In genomic region chr2:70785137-70785911, GRCh38 we compare ENCODE assay signal across 1 cellular context.
TF ChIP-seq lines count a peak whose summit lies in the region.

No MANE protein-coding gene starts in this region.

TF ChIP-seq in K562, 482 proteins besides CTCF, POLR2A, EP300 and RAD21 (continued from another document and continues in another):
- TF ChIP-seq, protein P1, sequence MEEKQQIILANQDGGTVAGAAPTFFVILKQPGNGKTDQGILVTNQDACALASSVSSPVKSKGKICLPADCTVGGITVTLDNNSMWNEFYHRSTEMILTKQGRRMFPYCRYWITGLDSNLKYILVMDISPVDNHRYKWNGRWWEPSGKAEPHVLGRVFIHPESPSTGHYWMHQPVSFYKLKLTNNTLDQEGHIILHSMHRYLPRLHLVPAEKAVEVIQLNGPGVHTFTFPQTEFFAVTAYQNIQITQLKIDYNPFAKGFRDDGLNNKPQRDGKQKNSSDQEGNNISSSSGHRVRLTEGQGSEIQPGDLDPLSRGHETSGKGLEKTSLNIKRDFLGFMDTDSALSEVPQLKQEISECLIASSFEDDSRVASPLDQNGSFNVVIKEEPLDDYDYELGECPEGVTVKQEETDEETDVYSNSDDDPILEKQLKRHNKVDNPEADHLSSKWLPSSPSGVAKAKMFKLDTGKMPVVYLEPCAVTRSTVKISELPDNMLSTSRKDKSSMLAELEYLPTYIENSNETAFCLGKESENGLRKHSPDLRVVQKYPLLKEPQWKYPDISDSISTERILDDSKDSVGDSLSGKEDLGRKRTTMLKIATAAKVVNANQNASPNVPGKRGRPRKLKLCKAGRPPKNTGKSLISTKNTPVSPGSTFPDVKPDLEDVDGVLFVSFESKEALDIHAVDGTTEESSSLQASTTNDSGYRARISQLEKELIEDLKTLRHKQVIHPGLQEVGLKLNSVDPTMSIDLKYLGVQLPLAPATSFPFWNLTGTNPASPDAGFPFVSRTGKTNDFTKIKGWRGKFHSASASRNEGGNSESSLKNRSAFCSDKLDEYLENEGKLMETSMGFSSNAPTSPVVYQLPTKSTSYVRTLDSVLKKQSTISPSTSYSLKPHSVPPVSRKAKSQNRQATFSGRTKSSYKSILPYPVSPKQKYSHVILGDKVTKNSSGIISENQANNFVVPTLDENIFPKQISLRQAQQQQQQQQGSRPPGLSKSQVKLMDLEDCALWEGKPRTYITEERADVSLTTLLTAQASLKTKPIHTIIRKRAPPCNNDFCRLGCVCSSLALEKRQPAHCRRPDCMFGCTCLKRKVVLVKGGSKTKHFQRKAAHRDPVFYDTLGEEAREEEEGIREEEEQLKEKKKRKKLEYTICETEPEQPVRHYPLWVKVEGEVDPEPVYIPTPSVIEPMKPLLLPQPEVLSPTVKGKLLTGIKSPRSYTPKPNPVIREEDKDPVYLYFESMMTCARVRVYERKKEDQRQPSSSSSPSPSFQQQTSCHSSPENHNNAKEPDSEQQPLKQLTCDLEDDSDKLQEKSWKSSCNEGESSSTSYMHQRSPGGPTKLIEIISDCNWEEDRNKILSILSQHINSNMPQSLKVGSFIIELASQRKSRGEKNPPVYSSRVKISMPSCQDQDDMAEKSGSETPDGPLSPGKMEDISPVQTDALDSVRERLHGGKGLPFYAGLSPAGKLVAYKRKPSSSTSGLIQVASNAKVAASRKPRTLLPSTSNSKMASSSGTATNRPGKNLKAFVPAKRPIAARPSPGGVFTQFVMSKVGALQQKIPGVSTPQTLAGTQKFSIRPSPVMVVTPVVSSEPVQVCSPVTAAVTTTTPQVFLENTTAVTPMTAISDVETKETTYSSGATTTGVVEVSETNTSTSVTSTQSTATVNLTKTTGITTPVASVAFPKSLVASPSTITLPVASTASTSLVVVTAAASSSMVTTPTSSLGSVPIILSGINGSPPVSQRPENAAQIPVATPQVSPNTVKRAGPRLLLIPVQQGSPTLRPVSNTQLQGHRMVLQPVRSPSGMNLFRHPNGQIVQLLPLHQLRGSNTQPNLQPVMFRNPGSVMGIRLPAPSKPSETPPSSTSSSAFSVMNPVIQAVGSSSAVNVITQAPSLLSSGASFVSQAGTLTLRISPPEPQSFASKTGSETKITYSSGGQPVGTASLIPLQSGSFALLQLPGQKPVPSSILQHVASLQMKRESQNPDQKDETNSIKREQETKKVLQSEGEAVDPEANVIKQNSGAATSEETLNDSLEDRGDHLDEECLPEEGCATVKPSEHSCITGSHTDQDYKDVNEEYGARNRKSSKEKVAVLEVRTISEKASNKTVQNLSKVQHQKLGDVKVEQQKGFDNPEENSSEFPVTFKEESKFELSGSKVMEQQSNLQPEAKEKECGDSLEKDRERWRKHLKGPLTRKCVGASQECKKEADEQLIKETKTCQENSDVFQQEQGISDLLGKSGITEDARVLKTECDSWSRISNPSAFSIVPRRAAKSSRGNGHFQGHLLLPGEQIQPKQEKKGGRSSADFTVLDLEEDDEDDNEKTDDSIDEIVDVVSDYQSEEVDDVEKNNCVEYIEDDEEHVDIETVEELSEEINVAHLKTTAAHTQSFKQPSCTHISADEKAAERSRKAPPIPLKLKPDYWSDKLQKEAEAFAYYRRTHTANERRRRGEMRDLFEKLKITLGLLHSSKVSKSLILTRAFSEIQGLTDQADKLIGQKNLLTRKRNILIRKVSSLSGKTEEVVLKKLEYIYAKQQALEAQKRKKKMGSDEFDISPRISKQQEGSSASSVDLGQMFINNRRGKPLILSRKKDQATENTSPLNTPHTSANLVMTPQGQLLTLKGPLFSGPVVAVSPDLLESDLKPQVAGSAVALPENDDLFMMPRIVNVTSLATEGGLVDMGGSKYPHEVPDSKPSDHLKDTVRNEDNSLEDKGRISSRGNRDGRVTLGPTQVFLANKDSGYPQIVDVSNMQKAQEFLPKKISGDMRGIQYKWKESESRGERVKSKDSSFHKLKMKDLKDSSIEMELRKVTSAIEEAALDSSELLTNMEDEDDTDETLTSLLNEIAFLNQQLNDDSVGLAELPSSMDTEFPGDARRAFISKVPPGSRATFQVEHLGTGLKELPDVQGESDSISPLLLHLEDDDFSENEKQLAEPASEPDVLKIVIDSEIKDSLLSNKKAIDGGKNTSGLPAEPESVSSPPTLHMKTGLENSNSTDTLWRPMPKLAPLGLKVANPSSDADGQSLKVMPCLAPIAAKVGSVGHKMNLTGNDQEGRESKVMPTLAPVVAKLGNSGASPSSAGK (IDR thresholded peaks at IDR 0.05): peak; percentile 38; the same call in 1 of the 2 replicates
- TF ChIP-seq, protein P2, sequence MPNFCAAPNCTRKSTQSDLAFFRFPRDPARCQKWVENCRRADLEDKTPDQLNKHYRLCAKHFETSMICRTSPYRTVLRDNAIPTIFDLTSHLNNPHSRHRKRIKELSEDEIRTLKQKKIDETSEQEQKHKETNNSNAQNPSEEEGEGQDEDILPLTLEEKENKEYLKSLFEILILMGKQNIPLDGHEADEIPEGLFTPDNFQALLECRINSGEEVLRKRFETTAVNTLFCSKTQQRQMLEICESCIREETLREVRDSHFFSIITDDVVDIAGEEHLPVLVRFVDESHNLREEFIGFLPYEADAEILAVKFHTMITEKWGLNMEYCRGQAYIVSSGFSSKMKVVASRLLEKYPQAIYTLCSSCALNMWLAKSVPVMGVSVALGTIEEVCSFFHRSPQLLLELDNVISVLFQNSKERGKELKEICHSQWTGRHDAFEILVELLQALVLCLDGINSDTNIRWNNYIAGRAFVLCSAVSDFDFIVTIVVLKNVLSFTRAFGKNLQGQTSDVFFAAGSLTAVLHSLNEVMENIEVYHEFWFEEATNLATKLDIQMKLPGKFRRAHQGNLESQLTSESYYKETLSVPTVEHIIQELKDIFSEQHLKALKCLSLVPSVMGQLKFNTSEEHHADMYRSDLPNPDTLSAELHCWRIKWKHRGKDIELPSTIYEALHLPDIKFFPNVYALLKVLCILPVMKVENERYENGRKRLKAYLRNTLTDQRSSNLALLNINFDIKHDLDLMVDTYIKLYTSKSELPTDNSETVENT (CRISPR knock-in tag; IDR thresholded peaks at IDR 0.05): no peak
- TF ChIP-seq XRCC4 (IDR thresholded peaks at IDR 0.05; ENCODE audit: extremely low read depth, insufficient read depth, insufficient read length) (no peak), ZNF79 (CRISPR knock-in tag; IDR thresholded peaks at IDR 0.05; ENCODE audit: low read depth) (no peak), STAT5A (IDR thresholded peaks at IDR 0.05; ENCODE audit: borderline replicate concordance, low read length) (no peak), MCM3 (IDR thresholded peaks at IDR 0.05) (no peak), CCAR2 (IDR thresholded peaks at IDR 0.05; ENCODE audit: low read depth, low read length) (no peak), ZBED1 (IDR thresholded peaks at IDR 0.05) (no peak), NFATC3 (IDR thresholded peaks at IDR 0.05) (no peak), SMARCE1 (IDR thresholded peaks at IDR 0.05) (peak; percentile 37; the same call in 1 of the 2 replicates), THRA (IDR thresholded peaks at IDR 0.05) (no peak), DACH1 (IDR thresholded peaks at IDR 0.05; ENCODE audit: partially characterized antibody) (peak; percentile 84), SAFB2 (IDR thresholded peaks at IDR 0.05; ENCODE audit: borderline replicate concordance, low read depth, low read length, severe bottlenecking) (no peak), ARID1B (IDR thresholded peaks at IDR 0.05) (peak; percentile 73), ZNF655 (CRISPR knock-in tag; IDR thresholded peaks at IDR 0.05) (no peak), RBM39 (optimal IDR thresholded peaks at IDR 0.05; ENCODE audit: low read depth, low read length) (no peak), ILK (tag; IDR thresholded peaks at IDR 0.05; ENCODE audit: borderline replicate concordance, low read depth) (no peak), CCNT2 (IDR thresholded peaks at IDR 0.05; ENCODE audit: borderline replicate concordance, extremely low read depth, insufficient read length, low read depth, low read length) (peak; percentile 21), ZNF384 (IDR thresholded peaks at IDR 0.05; ENCODE audit: low read depth, low read length) (peak; percentile 54; the same call in 1 of the 2 replicates), SNRNP70 (optimal IDR thresholded peaks at IDR 0.05; ENCODE audit: low read depth, low read length) (no peak), JUND (IDR thresholded peaks at IDR 0.05; ENCODE audit: borderline replicate concordance, low read depth, low read length) (peak; percentile 74), JUND (tag; IDR thresholded peaks at IDR 0.05; ENCODE audit: borderline replicate concordance, low read depth, low read length) (peak; percentile 58; the same call in 1 of the 3 replicates), MYC (IDR thresholded peaks at IDR 0.05; ENCODE audit: low read depth, low read length) (0 out of 2 replicates have a peak, but pooled peaks have one; percentile 18), MYC (CRISPR knock-in tag; IDR thresholded peaks at IDR 0.05; ENCODE audit: borderline replicate concordance, low read depth) (no peak), ZNF764 (CRISPR knock-in tag; IDR thresholded peaks at IDR 0.05; ENCODE audit: low read depth) (no peak), FOXK1 (CRISPR knock-in tag; IDR thresholded peaks at IDR 0.05; ENCODE audit: borderline replicate concordance) (no peak), RBM34 (IDR thresholded peaks at IDR 0.05; ENCODE audit: borderline replicate concordance, insufficient read depth, low read length) (no peak), MIER1 (IDR thresholded peaks at IDR 0.05; ENCODE audit: low read depth) (no peak), MAZ (CRISPR knock-in tag; conservative IDR thresholded peaks at IDR 0.05 in 1 of 2, IDR thresholded peaks at IDR 0.05 in 1 of 2) (peak in 1 of 2 experiments; percentile 29; a peak in 1 of 4 replicates), SMARCA5 (IDR thresholded peaks at IDR 0.05) (no peak), ZNF41 (CRISPR knock-in tag; conservative IDR thresholded peaks at IDR 0.05) (no peak), HMBOX1 (IDR thresholded peaks at IDR 0.05) (peak; percentile 74), EP400 (IDR thresholded peaks at IDR 0.05) (peak; percentile 46; the same call in 1 of the 2 replicates), NCOR1 (IDR thresholded peaks at IDR 0.05) (peak; percentile 72), PHB2 (IDR thresholded peaks at IDR 0.05; ENCODE audit: low read depth) (no peak)
- TF ChIP-seq, protein P3, sequence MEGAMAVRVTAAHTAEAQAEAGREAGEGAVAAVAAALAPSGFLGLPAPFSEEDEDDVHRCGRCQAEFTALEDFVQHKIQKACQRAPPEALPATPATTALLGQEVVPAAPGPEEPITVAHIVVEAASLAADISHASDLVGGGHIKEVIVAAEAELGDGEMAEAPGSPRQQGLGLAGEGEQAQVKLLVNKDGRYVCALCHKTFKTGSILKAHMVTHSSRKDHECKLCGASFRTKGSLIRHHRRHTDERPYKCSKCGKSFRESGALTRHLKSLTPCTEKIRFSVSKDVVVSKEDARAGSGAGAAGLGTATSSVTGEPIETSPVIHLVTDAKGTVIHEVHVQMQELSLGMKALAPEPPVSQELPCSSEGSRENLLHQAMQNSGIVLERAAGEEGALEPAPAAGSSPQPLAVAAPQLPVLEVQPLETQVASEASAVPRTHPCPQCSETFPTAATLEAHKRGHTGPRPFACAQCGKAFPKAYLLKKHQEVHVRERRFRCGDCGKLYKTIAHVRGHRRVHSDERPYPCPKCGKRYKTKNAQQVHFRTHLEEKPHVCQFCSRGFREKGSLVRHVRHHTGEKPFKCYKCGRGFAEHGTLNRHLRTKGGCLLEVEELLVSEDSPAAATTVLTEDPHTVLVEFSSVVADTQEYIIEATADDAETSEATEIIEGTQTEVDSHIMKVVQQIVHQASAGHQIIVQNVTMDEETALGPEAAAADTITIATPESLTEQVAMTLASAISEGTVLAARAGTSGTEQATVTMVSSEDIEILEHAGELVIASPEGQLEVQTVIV (CRISPR knock-in tag; IDR thresholded peaks at IDR 0.05; ENCODE audit: borderline replicate concordance): no peak
- TF ChIP-seq, protein P4, sequence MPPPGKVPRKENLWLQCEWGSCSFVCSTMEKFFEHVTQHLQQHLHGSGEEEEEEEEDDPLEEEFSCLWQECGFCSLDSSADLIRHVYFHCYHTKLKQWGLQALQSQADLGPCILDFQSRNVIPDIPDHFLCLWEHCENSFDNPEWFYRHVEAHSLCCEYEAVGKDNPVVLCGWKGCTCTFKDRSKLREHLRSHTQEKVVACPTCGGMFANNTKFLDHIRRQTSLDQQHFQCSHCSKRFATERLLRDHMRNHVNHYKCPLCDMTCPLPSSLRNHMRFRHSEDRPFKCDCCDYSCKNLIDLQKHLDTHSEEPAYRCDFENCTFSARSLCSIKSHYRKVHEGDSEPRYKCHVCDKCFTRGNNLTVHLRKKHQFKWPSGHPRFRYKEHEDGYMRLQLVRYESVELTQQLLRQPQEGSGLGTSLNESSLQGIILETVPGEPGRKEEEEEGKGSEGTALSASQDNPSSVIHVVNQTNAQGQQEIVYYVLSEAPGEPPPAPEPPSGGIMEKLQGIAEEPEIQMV (tag; conservative IDR thresholded peaks at IDR 0.05; ENCODE audit: low read depth): no peak
